In genomic region chr2:106106627-106107508, GRCh38 we compare ENCODE assay signal across 13 cellular contexts.
DNase-seq lines count a peak whose midpoint lies in the region; ATAC-seq, FAIRE-seq and TF ChIP-seq lines count a peak whose summit lies in the region.
"Had no signal": no experiment of that assay in that cellular context is flagged by ENCODE, and none has a peak within 500 bp of the region (broad histone marks: within the 10 kb centered on the region; RNA-seq: fewer than 3 reads in every experiment).

No MANE protein-coding gene starts in this region.

- TF ChIP-seq CTCF in GM20000 (IDR thresholded peaks at IDR 0.05; ENCODE audit: extremely low read depth, missing control alignments) (no peak), activated B cell treated with CpG ODN at 0.5 μM for 24 hours (IDR thresholded peaks at IDR 0.05) (no peak), nephron progenitor cell (IDR thresholded peaks at IDR 0.05) (no peak), D721Med (IDR thresholded peaks at IDR 0.05; ENCODE audit: insufficient read depth, missing control alignments) (no peak)

- CTCF ChIA-PET in activated B cell treated with CpG ODN at 0.5 μM for 24 hours (lab: Charles Lee): interaction anchor here (1.2 to 1.3 kb wide), 3 partner anchors 324 to 473 kb away, joined by 3 to 4 read pairs (median 3); no protein-coding TSS in a partner anchor

- no peaks in the 10 kb centered on the region for H3K9me3 ChIP-seq in HAP-1
- H3K9me3 ChIP-seq: transverse colon had no signal

- H3K4me1 ChIP-seq in HAP-1: no peaks in the 10 kb centered on the region
- H3K4me1 ChIP-seq: transverse colon had no signal

- peak overlapping the region; percentile 11 for H3K4me3 Mint-ChIP-seq in activated B cell treated with CpG ODN at 0.5 μM for 24 hours
- H3K4me3 Mint-ChIP-seq in nephron progenitor cell: no peak overlapping the region

- H3K27ac Mint-ChIP-seq in activated B cell treated with CpG ODN at 0.5 μM for 24 hours (no peak overlapping the region), nephron progenitor cell (peak overlapping the region; percentile 87)

- no peaks in the 10 kb centered on the region for H3K9me3 Mint-ChIP-seq in activated B cell treated with CpG ODN at 0.5 μM for 24 hours
- H3K9me3 Mint-ChIP-seq in nephron progenitor cell: no peaks in the 10 kb centered on the region

- H3K4me1 Mint-ChIP-seq in activated B cell treated with CpG ODN at 0.5 μM for 24 hours (peaks cover 2% of the 10 kb centered on the region), nephron progenitor cell (peaks cover 25% of the 10 kb centered on the region)

- intact Hi-C loops in activated B cell treated with CpG ODN at 0.5 μM for 24 hours (cut with micrococcal nuclease): loop anchor here (1.0 to 10.0 kb wide), 3 partner anchors 53 to 138 kb away; partner anchors contain the start of gene UXS1
- intact Hi-C loops in left cardiac atrium (cut with DNase I): loop anchor here (5.0 to 10.0 kb wide), 4 partner anchors 368 to 478 kb away; no protein-coding TSS in a partner anchor

- ATAC-seq in activated CD4-positive, CD25-positive, alpha-beta regulatory T cell treated with anti-CD3 and anti-CD28 coated beads, Interleukin-2, amount 50 U/mL, for 24 hours: peak; percentile 7 to 25
- ATAC-seq in activated B cell treated with CpG ODN at 0.5 μM for 24 hours (ENCODE audit: low read depth): no peak
- ATAC-seq in left cardiac atrium: no peak

- peaks cover 9% of the 10 kb centered on the region for H3K36me3 ChIP-seq in HAP-1 (replicated peaks)

- FAIRE-seq in D721Med (lab: Jason Lieb, UNC): no peak
- FAIRE-seq: astrocyte, frontal cortex had no signal

- POLR2A ChIA-PET in activated B cell treated with CpG ODN at 0.5 μM for 24 hours (lab: Charles Lee): interaction anchor here (1.2 to 1.4 kb wide), 3 partner anchors 54 to 769 kb away, joined by 3 to 10 read pairs (median 5); partner anchors contain the start of gene C2orf49

- DNase-seq in activated CD4-positive, CD25-positive, alpha-beta regulatory T cell treated with anti-CD3 and anti-CD28 coated beads, Interleukin-2, amount 50 U/mL, for 72 hours: no peak
- peak; percentile 51 for DNase-seq in GM20000 (ENCODE audit: low spot score)
- DNase-seq in activated B cell treated with CpG ODN at 0.5 μM for 24 hours: no peak
- DNase-seq in nephron progenitor cell: no peak
- no peak for DNase-seq in D721Med (ENCODE audit: insufficient read length, low spot score)
- DNase-seq in HAP-1 (ENCODE audit: low spot score in 2 of 2): no peak
- no peak for DNase-seq in left cardiac atrium
- DNase-seq: DMS79 treated with DMSO at 0.1 percent for 48 hours; effector CD8-positive, alpha-beta T cell; transverse colon had no signal

- in situ Hi-C loops in HAP-1 (cut with MboI; ENCODE audit: low sequenced_read_pairs): loop anchor here (10.0 to 25.0 kb wide), 2 partner anchors 230 to 428 kb away; no protein-coding TSS in a partner anchor

- H3K36me3 Mint-ChIP-seq in activated B cell treated with CpG ODN at 0.5 μM for 24 hours (ENCODE audit: low read depth): peaks cover 15% of the 10 kb centered on the region
- H3K36me3 Mint-ChIP-seq in nephron progenitor cell (ENCODE audit: low read depth): peaks cover 24% of the 10 kb centered on the region

- H3K27me3 Mint-ChIP-seq in activated B cell treated with CpG ODN at 0.5 μM for 24 hours (no peaks in the 10 kb centered on the region), nephron progenitor cell (ENCODE audit: low read depth, poor library complexity) (peaks cover 3% of the 10 kb centered on the region)

- H3K27me3 ChIP-seq in HAP-1 (ENCODE audit: low read depth): no peaks in the 10 kb centered on the region
- H3K27me3 ChIP-seq: transverse colon had no signal

- H3K4me3 ChIP-seq in HAP-1: no peak overlapping the region
- H3K4me3 ChIP-seq: transverse colon had no signal

Comparison
In these comparisons a context has a peak if more than half of its experiments do, and no peak if none do; other contexts are left out.
1. ATAC-seq: peak in activated CD4-positive, CD25-positive, alpha-beta regulatory T cell treated with anti-CD3 and anti-CD28 coated beads, Interleukin-2, amount 50 U/mL, for 24 hours (2 of 2); none in activated B cell treated with CpG ODN at 0.5 μM for 24 hours (single experiment) and left cardiac atrium (0 of 2).